In the genomic region with DNA sequence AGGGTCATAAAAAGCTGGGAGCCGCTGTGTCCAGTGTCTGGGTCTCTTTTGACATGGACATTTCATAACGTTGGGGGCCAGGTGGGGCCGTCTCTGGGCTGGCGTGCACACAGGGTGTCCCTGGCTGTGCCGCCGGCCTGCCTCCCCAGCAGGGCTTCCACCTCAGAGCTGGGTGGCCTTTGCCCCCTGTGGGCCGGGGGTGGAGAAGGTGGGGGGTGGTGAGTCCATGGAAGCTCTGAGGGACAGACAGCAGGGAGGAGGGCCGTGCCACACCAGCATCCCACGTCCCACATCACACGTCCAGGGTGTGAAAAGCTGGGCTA, we compare ENCODE assay signal across 1 cellular context.
TF ChIP-seq lines count a peak whose summit lies in the region.

No MANE protein-coding gene starts in this region.

TF ChIP-seq in K562, 482 proteins besides CTCF, POLR2A, EP300 and RAD21:
- TF ChIP-seq SP1 (CRISPR knock-in tag; IDR thresholded peaks at IDR 0.05) = no peak
- TF ChIP-seq, protein P1, sequence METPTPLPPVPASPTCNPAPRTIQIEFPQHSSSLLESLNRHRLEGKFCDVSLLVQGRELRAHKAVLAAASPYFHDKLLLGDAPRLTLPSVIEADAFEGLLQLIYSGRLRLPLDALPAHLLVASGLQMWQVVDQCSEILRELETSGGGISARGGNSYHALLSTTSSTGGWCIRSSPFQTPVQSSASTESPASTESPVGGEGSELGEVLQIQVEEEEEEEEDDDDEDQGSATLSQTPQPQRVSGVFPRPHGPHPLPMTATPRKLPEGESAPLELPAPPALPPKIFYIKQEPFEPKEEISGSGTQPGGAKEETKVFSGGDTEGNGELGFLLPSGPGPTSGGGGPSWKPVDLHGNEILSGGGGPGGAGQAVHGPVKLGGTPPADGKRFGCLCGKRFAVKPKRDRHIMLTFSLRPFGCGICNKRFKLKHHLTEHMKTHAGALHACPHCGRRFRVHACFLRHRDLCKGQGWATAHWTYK (CRISPR knock-in tag; IDR thresholded peaks at IDR 0.05) = no peak
- TF ChIP-seq EGR1 (conservative IDR thresholded peaks at IDR 0.05) = peak; percentile 30; the same call in 1 of the 2 replicates
TF ChIP-seq in K562: peak in this region for 1.
